In the genomic region with DNA sequence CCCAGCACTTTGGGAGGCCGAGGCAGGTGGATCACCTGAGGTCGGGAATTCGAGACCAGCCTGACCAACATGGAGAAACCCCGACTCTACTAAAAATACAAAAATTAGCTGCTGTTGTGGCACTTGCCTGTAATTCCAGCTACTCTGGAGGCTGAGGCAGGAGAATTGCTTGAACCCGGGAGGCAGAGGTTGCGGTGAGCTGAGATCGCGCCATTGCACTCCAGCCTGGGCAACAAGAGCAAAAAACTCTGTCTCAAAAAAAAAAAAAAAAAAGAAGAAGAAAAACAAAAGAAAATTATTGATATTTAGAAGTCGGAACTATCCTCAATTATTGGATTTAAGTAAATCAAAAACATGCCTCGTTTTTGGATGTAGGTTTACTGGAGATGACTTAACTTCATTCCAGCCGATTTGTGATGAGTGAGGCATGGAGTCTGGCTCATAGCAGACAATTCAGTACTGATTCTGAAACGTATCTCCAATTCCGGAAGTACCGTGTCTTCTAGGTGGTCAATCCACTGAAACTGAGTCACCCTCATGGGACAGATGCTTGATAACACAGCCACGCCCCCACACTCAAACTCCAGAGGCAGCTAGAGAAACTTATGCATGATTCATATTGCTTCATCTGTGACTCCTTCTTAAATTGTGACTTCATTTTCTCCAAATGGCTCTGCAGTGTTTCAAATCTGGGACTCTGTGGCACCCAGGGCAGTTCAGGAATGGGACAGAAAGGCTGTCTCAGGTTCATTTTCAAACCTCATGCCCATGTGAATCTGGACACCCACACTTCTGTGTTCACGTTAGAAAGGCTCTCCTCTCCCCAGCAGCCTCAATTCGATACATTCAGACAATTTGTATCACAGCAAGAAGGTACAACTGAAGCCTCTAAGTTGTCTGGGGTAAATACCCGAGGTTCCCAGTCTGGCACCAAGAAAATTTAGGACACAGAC, we compare ENCODE assay signal across 1 cellular context.
TF ChIP-seq lines count a peak whose summit lies in the region.

No MANE protein-coding gene starts in this region.

TF ChIP-seq in K562, 482 proteins besides CTCF, POLR2A, EP300 and RAD21 (continued from another document and continues in another):
- TF ChIP-seq, protein P1, sequence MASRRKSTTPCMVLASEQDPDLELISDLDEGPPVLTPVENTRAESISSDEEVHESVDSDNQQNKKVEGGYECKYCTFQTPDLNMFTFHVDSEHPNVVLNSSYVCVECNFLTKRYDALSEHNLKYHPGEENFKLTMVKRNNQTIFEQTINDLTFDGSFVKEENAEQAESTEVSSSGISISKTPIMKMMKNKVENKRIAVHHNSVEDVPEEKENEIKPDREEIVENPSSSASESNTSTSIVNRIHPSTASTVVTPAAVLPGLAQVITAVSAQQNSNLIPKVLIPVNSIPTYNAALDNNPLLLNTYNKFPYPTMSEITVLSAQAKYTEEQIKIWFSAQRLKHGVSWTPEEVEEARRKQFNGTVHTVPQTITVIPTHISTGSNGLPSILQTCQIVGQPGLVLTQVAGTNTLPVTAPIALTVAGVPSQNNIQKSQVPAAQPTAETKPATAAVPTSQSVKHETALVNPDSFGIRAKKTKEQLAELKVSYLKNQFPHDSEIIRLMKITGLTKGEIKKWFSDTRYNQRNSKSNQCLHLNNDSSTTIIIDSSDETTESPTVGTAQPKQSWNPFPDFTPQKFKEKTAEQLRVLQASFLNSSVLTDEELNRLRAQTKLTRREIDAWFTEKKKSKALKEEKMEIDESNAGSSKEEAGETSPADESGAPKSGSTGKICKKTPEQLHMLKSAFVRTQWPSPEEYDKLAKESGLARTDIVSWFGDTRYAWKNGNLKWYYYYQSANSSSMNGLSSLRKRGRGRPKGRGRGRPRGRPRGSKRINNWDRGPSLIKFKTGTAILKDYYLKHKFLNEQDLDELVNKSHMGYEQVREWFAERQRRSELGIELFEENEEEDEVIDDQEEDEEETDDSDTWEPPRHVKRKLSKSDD (conservative IDR thresholded peaks at IDR 0.05; ENCODE audit: low read length) = no peak
- no peak for TF ChIP-seq CREB1 (IDR thresholded peaks at IDR 0.05)
- peak; percentile 61; the same call in 1 of the 2 replicates for TF ChIP-seq CREB1 (CRISPR knock-in tag; IDR thresholded peaks at IDR 0.05)
- TF ChIP-seq E4F1 (CRISPR knock-in tag; IDR thresholded peaks at IDR 0.05; ENCODE audit: borderline replicate concordance) = no peak
- TF ChIP-seq BRCA1 (IDR thresholded peaks at IDR 0.05) = no peak
- TF ChIP-seq BRCA1 (CRISPR knock-in tag; IDR thresholded peaks at IDR 0.05) = no peak
- peak; percentile 85 for TF ChIP-seq EGR1 (conservative IDR thresholded peaks at IDR 0.05)
- no peak for TF ChIP-seq RNF2 (IDR thresholded peaks at IDR 0.05)
- no peak for TF ChIP-seq CHD7 (IDR thresholded peaks at IDR 0.05; ENCODE audit: low read depth, low read length)
- no peak for TF ChIP-seq RERE (CRISPR knock-in tag; IDR thresholded peaks at IDR 0.05; ENCODE audit: borderline replicate concordance)
- TF ChIP-seq STAT5A (IDR thresholded peaks at IDR 0.05; ENCODE audit: borderline replicate concordance, low read length) = 0 out of 2 replicates have a peak, but pooled peaks have one; percentile 12
- TF ChIP-seq ZNF57 (CRISPR knock-in tag; IDR thresholded peaks at IDR 0.05) = no peak
- peak; percentile 83 for TF ChIP-seq ARID1B (IDR thresholded peaks at IDR 0.05)
- peak; percentile 64 for TF ChIP-seq EP400 (IDR thresholded peaks at IDR 0.05)
- TF ChIP-seq NEUROD1 (IDR thresholded peaks at IDR 0.05; ENCODE audit: borderline replicate concordance, low read depth, low read length, partially characterized antibody) = peak; percentile 68
- TF ChIP-seq NONO (IDR thresholded peaks at IDR 0.05; ENCODE audit: low read depth in 2 of 2, low read length in 1 of 2) = no peak
- no peak for TF ChIP-seq HBP1 (CRISPR knock-in tag; IDR thresholded peaks at IDR 0.05)
- TF ChIP-seq KLF16 (IDR thresholded peaks at IDR 0.05) = no peak
- TF ChIP-seq ZNF274 (IDR thresholded peaks at IDR 0.05; ENCODE audit: borderline replicate concordance, low read depth, low read length) = no peak
- no peak for TF ChIP-seq TRIM28 (IDR thresholded peaks at IDR 0.05)
- TF ChIP-seq SIRT6 (IDR thresholded peaks at IDR 0.05; ENCODE audit: low read depth, low read length) = no peak
- TF ChIP-seq TSC22D4 (tag; IDR thresholded peaks at IDR 0.05) = no peak
